In the genomic region with DNA sequence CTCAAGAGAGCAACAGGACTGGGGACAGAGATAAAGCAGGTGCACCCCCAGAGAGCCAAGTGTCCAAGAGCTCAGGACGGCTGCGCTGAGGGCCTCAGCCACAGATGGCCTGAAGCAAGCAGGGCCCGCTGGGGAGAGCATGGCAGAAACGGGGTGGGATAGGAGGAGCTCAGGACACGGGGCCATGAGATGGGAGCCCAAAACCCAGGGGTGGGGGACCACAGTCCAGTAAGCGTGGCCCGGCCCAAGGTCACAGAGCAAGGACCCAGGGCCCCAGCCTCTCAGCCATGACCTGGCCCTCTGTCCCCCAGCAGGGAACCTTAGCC, we compare ENCODE assay signal across 11 cellular contexts. TPM values are rescaled to one million over a fixed set of nuclear protein-coding genes. Genes with fewer than 3 reads are reported as not detected.
DNase-seq lines count a peak whose midpoint lies in the region; ATAC-seq and TF ChIP-seq lines count a peak whose summit lies in the region.
"Had no signal": no experiment of that assay in that cellular context is flagged by ENCODE, and none has a peak within 500 bp of the region (broad histone marks: within the 10 kb centered on the region; RNA-seq: fewer than 3 reads in every experiment).

No MANE protein-coding gene starts in this region.

- H2BK5ac ChIP-seq in mesenchymal stem cell (ENCODE audit: low read depth, low read length, poor library complexity, severe bottlenecking): peak overlapping the region; percentile 57

- no peak for TF ChIP-seq CTCF in activated CD8-positive, alpha-beta T cell treated with anti-CD3 and anti-CD28 coated beads for 36 hours (IDR thresholded peaks at IDR 0.05)
- no peak for TF ChIP-seq CTCF in tibial nerve (IDR thresholded peaks at IDR 0.05)

- peak overlapping the region; percentile 22 for H3K27ac Mint-ChIP-seq in activated CD8-positive, alpha-beta T cell treated with anti-CD3 and anti-CD28 coated beads, Interleukin-2, amount 10 ng/mL, durations not matched to agents 7 days and 5 days
- H3K27ac Mint-ChIP-seq in activated CD8-positive, alpha-beta T cell treated with anti-CD3 and anti-CD28 coated beads for 36 hours: no peak overlapping the region
- H3K27ac Mint-ChIP-seq: memory B cell had no signal

- peak overlapping the region; percentile 94 for H4K91ac ChIP-seq in mesenchymal stem cell (ENCODE audit: low read length)

- H3K4me3 Mint-ChIP-seq in activated CD8-positive, alpha-beta T cell treated with anti-CD3 and anti-CD28 coated beads, Interleukin-2, amount 10 ng/mL, durations not matched to agents 7 days and 5 days: no peak overlapping the region
- no peak overlapping the region for H3K4me3 Mint-ChIP-seq in activated CD8-positive, alpha-beta T cell treated with anti-CD3 and anti-CD28 coated beads for 36 hours
- H3K4me3 Mint-ChIP-seq: memory B cell had no signal

- H3K23ac ChIP-seq in mesenchymal stem cell (ENCODE audit: low read length in 2 of 2): no peak overlapping the region

- peaks cover 24% of the 10 kb centered on the region for H3K36me3 Mint-ChIP-seq in activated CD8-positive, alpha-beta T cell treated with anti-CD3 and anti-CD28 coated beads, Interleukin-2, amount 10 ng/mL, durations not matched to agents 7 days and 5 days (ENCODE audit: low read depth)
- peaks cover 15% of the 10 kb centered on the region for H3K36me3 Mint-ChIP-seq in activated CD8-positive, alpha-beta T cell treated with anti-CD3 and anti-CD28 coated beads for 36 hours (ENCODE audit: low read depth)

- H2BK12ac ChIP-seq in mesenchymal stem cell (ENCODE audit: low read length in 2 of 2): peak overlapping the region; percentile 6 to 97

- intact Hi-C loops in activated CD8-positive, alpha-beta T cell treated with anti-CD3 and anti-CD28 coated beads for 36 hours (cut with micrococcal nuclease): no loop called here

- TF ChIP-seq POLR2A in tibial nerve (IDR thresholded peaks at IDR 0.05): no peak

- peak overlapping the region; percentile 37 to 96 for H3K18ac ChIP-seq in mesenchymal stem cell (ENCODE audit: low read depth in 1 of 2, low read length in 2 of 2)

- peak overlapping the region; percentile 34 for H2AK5ac ChIP-seq in mesenchymal stem cell (ENCODE audit: low read length, severe bottlenecking)

- H3K9me3 Mint-ChIP-seq in activated CD8-positive, alpha-beta T cell treated with anti-CD3 and anti-CD28 coated beads, Interleukin-2, amount 10 ng/mL, durations not matched to agents 7 days and 5 days (ENCODE audit: insufficient read depth): no peaks in the 10 kb centered on the region
- no peaks in the 10 kb centered on the region for H3K9me3 Mint-ChIP-seq in activated CD8-positive, alpha-beta T cell treated with anti-CD3 and anti-CD28 coated beads for 36 hours
- H3K9me3 Mint-ChIP-seq: memory B cell had no signal

- H3K27me3 ChIP-seq in mesenchymal stem cell (ENCODE audit: control insufficient read depth in 1 of 2, insufficient read depth in 1 of 2, low read length in 2 of 2) (no peaks in the 10 kb centered on the region), tibial nerve (no peaks in the 10 kb centered on the region)

- peak overlapping the region; percentile 45 for H3K9ac ChIP-seq in mesenchymal stem cell (ENCODE audit: low read length)

- no peak overlapping the region for H3K4me2 ChIP-seq in mesenchymal stem cell (ENCODE audit: low read length, poor library complexity, severe bottlenecking)

- CTCF ChIA-PET in activated CD8-positive, alpha-beta T cell treated with anti-CD3 and anti-CD28 coated beads, Interleukin-2, amount 10 ng/mL, durations not matched to agents 7 days and 5 days (lab: Charles Lee): interaction anchor here (1.2 kb wide), 1 partner anchor 9 kb away, joined by 3 read pairs; the partner anchor contains the start of gene DUSP7
- CTCF ChIA-PET in activated CD8-positive, alpha-beta T cell treated with anti-CD3 and anti-CD28 coated beads for 36 hours (lab: Charles Lee): no interaction called here

- TF ChIP-seq EP300 in tibial nerve (IDR thresholded peaks at IDR 0.05): no peak

- H3K27me3 Mint-ChIP-seq in activated CD8-positive, alpha-beta T cell treated with anti-CD3 and anti-CD28 coated beads, Interleukin-2, amount 10 ng/mL, durations not matched to agents 7 days and 5 days (ENCODE audit: low read depth): no peaks in the 10 kb centered on the region
- H3K27me3 Mint-ChIP-seq in activated CD8-positive, alpha-beta T cell treated with anti-CD3 and anti-CD28 coated beads for 36 hours: no peaks in the 10 kb centered on the region

- peak overlapping the region; percentile 75 for H2BK15ac ChIP-seq in mesenchymal stem cell (ENCODE audit: low read depth, poor library complexity, severe bottlenecking)

- H2BK120ac ChIP-seq in mesenchymal stem cell (ENCODE audit: low read depth, low read length): peak overlapping the region; percentile 86

- peaks cover 19% of the 10 kb centered on the region for H3K79me1 ChIP-seq in mesenchymal stem cell (replicated peaks; ENCODE audit: low read length, poor library complexity, severe bottlenecking)

- H3K14ac ChIP-seq in mesenchymal stem cell (ENCODE audit: low read length in 2 of 2): peak overlapping the region in 1 of 2 experiments; percentile 85

- POLR2A ChIA-PET in activated CD8-positive, alpha-beta T cell treated with anti-CD3 and anti-CD28 coated beads, Interleukin-2, amount 10 ng/mL, durations not matched to agents 7 days and 5 days (lab: Charles Lee): interaction anchor here (0.5 kb wide), 1 partner anchor 401 kb away, joined by 3 read pairs; no protein-coding TSS in a partner anchor
- POLR2A ChIA-PET in activated CD8-positive, alpha-beta T cell treated with anti-CD3 and anti-CD28 coated beads for 36 hours (lab: Charles Lee): interaction anchor here (1.0 to 1.6 kb wide), 2 partner anchors 9 to 52 kb away, joined by 4 read pairs; no protein-coding TSS in a partner anchor

- no peak for DNase-seq in activated CD8-positive, alpha-beta T cell treated with anti-CD3 and anti-CD28 coated beads, Interleukin-2, amount 10 ng/mL, durations not matched to agents 7 days and 5 days
- DNase-seq in activated CD8-positive, alpha-beta T cell treated with anti-CD3 and anti-CD28 coated beads for 36 hours: no peak
- DNase-seq in caudate nucleus (lab: John Stamatoyannopoulos, UW): peak in 1 of 61 donors; percentile 68
- no peak for DNase-seq in mesenchymal stem cell
- DNase-seq in tibial nerve (ENCODE audit: low spot score in 2 of 2): no peak
- no peak for DNase-seq in 8988T
- no peak for DNase-seq in NCI-H1092 treated with DMSO at 0.1 percent for 48 hours (lab: John Stamatoyannopoulos, UW)
- DNase-seq: activated naive CD4-positive, alpha-beta T cell treated with anti-CD3 and anti-CD28 coated beads, Interleukin-2, amount 50 U/mL, for 16 hours; NCI-H1694 had no signal

- H3K4me1 ChIP-seq in mesenchymal stem cell (ENCODE audit: control insufficient read depth, insufficient read depth, low read depth, low read length) (peaks cover 57% of the 10 kb centered on the region), tibial nerve (peaks cover 0 to 73% (median 31%) of the 10 kb centered on the region in 4 donors)

- H3K4me3 ChIP-seq in mesenchymal stem cell (ENCODE audit: insufficient read depth in 1 of 2, low read depth in 1 of 2, low read length in 2 of 2) (no peak overlapping the region), tibial nerve (no peak overlapping the region)

- no peak for ATAC-seq in activated CD8-positive, alpha-beta T cell treated with anti-CD3 and anti-CD28 coated beads, Interleukin-2, amount 10 ng/mL, durations not matched to agents 7 days and 5 days
- no peak for ATAC-seq in activated CD8-positive, alpha-beta T cell treated with anti-CD3 and anti-CD28 coated beads for 36 hours
- no peak for ATAC-seq in HG02763 (IDR thresholded peaks at IDR 0.05; ENCODE audit: unreplicated experiment)

- peak overlapping the region; percentile 100 for H3K27ac ChIP-seq in caudate nucleus (ENCODE audit: low read depth, low read length)
- H3K27ac ChIP-seq in mesenchymal stem cell (ENCODE audit: low read length, poor library complexity, severe bottlenecking): peak overlapping the region; percentile 90
- peak overlapping the region in 3 of 4 donors; percentile 31 to 93 (median 91) for H3K27ac ChIP-seq in tibial nerve

- peak overlapping the region; percentile 85 to 90 for H3K4ac ChIP-seq in mesenchymal stem cell (ENCODE audit: low read depth in 1 of 2, low read length in 2 of 2)

- H3K36me3 ChIP-seq in mesenchymal stem cell (ENCODE audit: control insufficient read depth in 1 of 2, insufficient read depth in 2 of 2, low read depth in 1 of 2, low read length in 2 of 2): peaks cover 32 to 38% of the 10 kb centered on the region in 2 experiments
- peaks cover 5 to 36% (median 10%) of the 10 kb centered on the region in 3 donors for H3K36me3 ChIP-seq in tibial nerve

- H3K9me3 ChIP-seq in mesenchymal stem cell (ENCODE audit: control insufficient read depth, low read length) (no peaks in the 10 kb centered on the region), tibial nerve (no peaks in the 10 kb centered on the region)

- peaks cover 9% of the 10 kb centered on the region for H3K4me1 Mint-ChIP-seq in activated CD8-positive, alpha-beta T cell treated with anti-CD3 and anti-CD28 coated beads, Interleukin-2, amount 10 ng/mL, durations not matched to agents 7 days and 5 days (ENCODE audit: low read depth)
- H3K4me1 Mint-ChIP-seq in activated CD8-positive, alpha-beta T cell treated with anti-CD3 and anti-CD28 coated beads for 36 hours (ENCODE audit: low read depth): peaks cover 20% of the 10 kb centered on the region

- no peak overlapping the region for H2AFZ ChIP-seq in mesenchymal stem cell (ENCODE audit: low read depth, low read length)

- peak overlapping the region; percentile 97 for H4K8ac ChIP-seq in mesenchymal stem cell (ENCODE audit: low read length)

- WGBS in mesenchymal stem cell: 36% methylated on average over 7 of the region's 7 CpGs
- WGBS in tibial nerve, 2 donors: 50 to 59% methylated on average over 7 of the region's 7 CpGs

RNA-seq across cellular contexts. Expression of gene DUSP7, which starts 9.5 kb away (rescaled TPM):
- total RNA-seq in activated CD8-positive, alpha-beta T cell treated with anti-CD3 and anti-CD28 coated beads, Interleukin-2, amount 10 ng/mL, durations not matched to agents 7 days and 5 days: 10 to 100 TPM; 37.4 to 39.1 TPM
- 10 to 100 TPM; 19.6 to 21.6 TPM for total RNA-seq in activated CD8-positive, alpha-beta T cell treated with anti-CD3 and anti-CD28 coated beads for 36 hours
- 30.5 TPM for polyA plus RNA-seq in mesenchymal stem cell (2013, experiment 1 of 2)
- 30.2 TPM for polyA plus RNA-seq in mesenchymal stem cell (2013, experiment 2 of 2)
- 10 to 100 TPM in 3 of 4 donors, 1 to 10 TPM in 1; 8.1 to 15.0 (median 11.5) TPM for total RNA-seq in tibial nerve

RNA-seq across cellular contexts. Expression of gene RPL29, which starts 51.2 kb away (rescaled TPM):
- 1,000 to 10,000 TPM; 1,199 to 1,266 TPM for total RNA-seq in activated CD8-positive, alpha-beta T cell treated with anti-CD3 and anti-CD28 coated beads, Interleukin-2, amount 10 ng/mL, durations not matched to agents 7 days and 5 days
- 1,000 to 10,000 TPM; 2,039 to 2,045 TPM for total RNA-seq in activated CD8-positive, alpha-beta T cell treated with anti-CD3 and anti-CD28 coated beads for 36 hours
- 1,869 TPM for polyA plus RNA-seq in mesenchymal stem cell (2013, experiment 1 of 2)
- 1,864 TPM for polyA plus RNA-seq in mesenchymal stem cell (2013, experiment 2 of 2)
- total RNA-seq in tibial nerve: 1,000 to 10,000 TPM in 3 of 4 donors, 100 to 1,000 TPM in 1; 809 to 1,472 (median 1,336) TPM
